ENCODE assay signal across 8 cellular contexts in genomic region chr12:122980192-122981035, GRCh38. TPM values are rescaled to one million over a fixed set of nuclear protein-coding genes. Genes with fewer than 3 reads are reported as not detected.
A peak's percentile ranks its signal among the peaks of the same experiment; 100 is the strongest.
DNase-seq lines count a peak whose midpoint lies in the region; ATAC-seq and TF ChIP-seq lines count a peak whose summit lies in the region.

Gene ARL6IP4 (plus strand): TSS chr12:122980681. CDS start chr12:122981140, 459 bp downstream.

- dilution Hi-C loops in mammary epithelial cell (cut with HindIII; ENCODE audit: low sequenced_read_pairs): no loop called here

- 0% methylated on average over 6 of the region's 96 CpGs for WGBS in mammary epithelial cell (ENCODE audit: low coverage, missing lambda C conversion rate)
- WGBS in spleen, 5 donors: 0 to 1% (median 0%) methylated on average over 39 to 96 of the region's 96 CpGs

- H3K9ac ChIP-seq in mammary epithelial cell (ENCODE audit: insufficient read depth, low read length): peak within 1 kb of the TSS; percentile 70

- TF ChIP-seq POLR2A in NB4 (IDR thresholded peaks at IDR 0.05; ENCODE audit: extremely low read depth, insufficient read length) (peak; percentile 83), spleen (IDR thresholded peaks at IDR 0.05) (peak in 1 of 3 donors; percentile 64)

- H3K4me1 Mint-ChIP-seq in GM23338: peaks cover 21% of the 10 kb centered on the region

- peak within 1 kb of the TSS; percentile 96 for H3K4me2 ChIP-seq in GM23338
- peak within 1 kb of the TSS; percentile 93 for H3K4me2 ChIP-seq in mammary epithelial cell (ENCODE audit: insufficient read depth, low read depth, low read length)

- H3K9me3 ChIP-seq in mammary epithelial cell (replicated peaks; ENCODE audit: insufficient read depth, low read length) (no peaks in the 10 kb centered on the region), spleen (no peaks in the 10 kb centered on the region)

- H3K27ac ChIP-seq in GM23338 (ENCODE audit: low read depth) (no peak within 1 kb of the TSS), VCaP (peak within 1 kb of the TSS; percentile 88), mammary epithelial cell (ENCODE audit: insufficient read depth, low read depth, low read length) (peak within 1 kb of the TSS; percentile 34), spleen (peak within 1 kb of the TSS; percentile 89 to 95 (median 93))

- CTCF ChIA-PET in mammary epithelial cell (lab: Charles Lee; ENCODE audit: low non-redundant PET): no interaction called here

- H2AFZ ChIP-seq in GM23338 (peak within 1 kb of the TSS; percentile 83), mammary epithelial cell (ENCODE audit: low read depth, low read length) (peak within 1 kb of the TSS; percentile 83)

- no peak for TF ChIP-seq CTCF in GM06990 (IDR thresholded peaks at IDR 0.05; ENCODE audit: insufficient read depth, low read length, poor library complexity, severe bottlenecking)
- TF ChIP-seq CTCF in GM23338 (conservative IDR thresholded peaks at IDR 0.05; ENCODE audit: low read depth in 2 of 2): no peak
- TF ChIP-seq CTCF in NB4 (IDR thresholded peaks at IDR 0.05; ENCODE audit: low read depth, low read length): no peak
- TF ChIP-seq CTCF in VCaP (conservative IDR thresholded peaks at IDR 0.05): no peak
- no peak for TF ChIP-seq CTCF in mammary epithelial cell (conservative IDR thresholded peaks at IDR 0.05 in 1 of 2, IDR thresholded peaks at IDR 0.05 in 1 of 2; ENCODE audit: extremely low read depth in 1 of 2, insufficient read depth in 1 of 2, low read depth in 1 of 2, low read length in 2 of 2)
- peak in 4 of 11 experiments; percentile 12 to 29 (median 14) for TF ChIP-seq CTCF in spleen (IDR thresholded peaks at IDR 0.05 in 8 of 11, conservative IDR thresholded peaks at IDR 0.05 in 3 of 11)

- no peaks in the 10 kb centered on the region for H3K9me3 Mint-ChIP-seq in GM23338

- no peaks in the 10 kb centered on the region for H3F3A ChIP-seq in GM23338 (replicated peaks; ENCODE audit: low read depth)

- H3K4me1 ChIP-seq in GM23338 (ENCODE audit: insufficient read depth) (peaks cover 22% of the 10 kb centered on the region; the same call in 1 of the 2 replicates), mammary epithelial cell (ENCODE audit: insufficient read depth, low read length) (peaks cover 48% of the 10 kb centered on the region), spleen (peaks cover 58 to 95% (median 90%) of the 10 kb centered on the region in 6 donors)

- H3K36me3 ChIP-seq in GM06990 (ENCODE audit: control insufficient read depth, insufficient read depth, low read length): peaks cover 15% of the 10 kb centered on the region
- no peaks in the 10 kb centered on the region; the same call in 1 of the 2 replicates for H3K36me3 ChIP-seq in GM23338 (ENCODE audit: insufficient read depth)
- H3K36me3 ChIP-seq in mammary epithelial cell (ENCODE audit: insufficient read depth, low read length): no peaks in the 10 kb centered on the region
- H3K36me3 ChIP-seq in spleen: peaks cover 0 to 54% (median 16%) of the 10 kb centered on the region in 6 donors

- H3K79me2 ChIP-seq in GM23338 (replicated peaks; ENCODE audit: insufficient read depth) (peaks cover 21% of the 10 kb centered on the region; the same call in 1 of the 2 replicates), mammary epithelial cell (ENCODE audit: insufficient read depth, low read length) (peaks cover 61% of the 10 kb centered on the region)

- peak within 1 kb of the TSS; percentile 11; the same call in 1 of the 2 replicates for H3K27ac Mint-ChIP-seq in GM23338

- in situ Hi-C loops in mammary epithelial cell (cut with MboI; ENCODE audit: low sequenced_read_pairs in 2 of 2): no loop called here

- peaks cover 21% of the 10 kb centered on the region for H3K27me3 Mint-ChIP-seq in GM23338 (ENCODE audit: insufficient read depth, low read depth, poor library complexity)

- H4K20me1 ChIP-seq in GM23338 (replicated peaks; ENCODE audit: insufficient read depth) (no peaks in the 10 kb centered on the region; the same call in 1 of the 2 replicates), mammary epithelial cell (ENCODE audit: insufficient read depth, low read length) (no peaks in the 10 kb centered on the region)

- ATAC-seq in GM23338 (peak; percentile 66), HG02571 (IDR thresholded peaks at IDR 0.05; ENCODE audit: unreplicated experiment) (no peak)

- no TSS peak for BruUV-seq in mammary epithelial cell (replicated peaks; lab: Mats Ljungman, UMichigan)

- no peaks in the 10 kb centered on the region; the same call in 2 of the 3 replicates for H3K36me3 Mint-ChIP-seq in GM23338 (ENCODE audit: low read depth)

- H3K4me3 ChIP-seq in GM06990 (replicated peaks; ENCODE audit: low read depth, low read length): peak within 1 kb of the TSS; percentile 79
- H3K4me3 ChIP-seq in GM23338: peak within 1 kb of the TSS; percentile 92
- peak within 1 kb of the TSS; percentile 87 for H3K4me3 ChIP-seq in NB4 (ENCODE audit: low read depth, low read length)
- H3K4me3 ChIP-seq in mammary epithelial cell (replicated peaks in 1 of 3; ENCODE audit: insufficient read depth in 1 of 3, low read depth in 2 of 3, low read length in 3 of 3): peak within 1 kb of the TSS; percentile 79 to 93 (median 90)
- peak within 1 kb of the TSS; percentile 83 to 99 (median 96) for H3K4me3 ChIP-seq in spleen

- no peaks in the 10 kb centered on the region for H3K9me2 ChIP-seq in GM23338 (ENCODE audit: insufficient read depth)

- peak within 1 kb of the TSS; percentile 82 for H3K4me3 Mint-ChIP-seq in GM23338

- H3K27me3 ChIP-seq in GM06990 (replicated peaks; ENCODE audit: control insufficient read depth, insufficient read depth, low read length): no peaks in the 10 kb centered on the region
- no peaks in the 10 kb centered on the region for H3K27me3 ChIP-seq in GM23338 (ENCODE audit: insufficient read depth)
- no peaks in the 10 kb centered on the region for H3K27me3 ChIP-seq in mammary epithelial cell (ENCODE audit: insufficient read depth, low read length)
- H3K27me3 ChIP-seq in spleen (replicated peaks in 1 of 7): no peaks in the 10 kb centered on the region

- intact Hi-C loops in mammary epithelial cell (cut with micrococcal nuclease): no loop called here
- intact Hi-C loops in spleen (cut with DNase I; ENCODE audit: low total_unique reads): loop anchor here (5.0 to 10.0 kb wide), 2 partner anchors 164 to 252 kb away; partner anchors contain the start of genes MPHOSPH9 and MTRFR

- DNase-seq in GM06990 (ENCODE audit: extremely low read depth, insufficient read length) (peak; percentile 82), GM23338 (ENCODE audit: low spot score) (peak; percentile 79), NB4 (ENCODE audit: low read depth) (peak; percentile 90), mammary epithelial cell (peak; percentile 68), iPS-NIHi7 (ENCODE audit: extremely low spot score) (peak; percentile 80), spleen (peak; percentile 95)

TF ChIP-seq in GM23338, 12 proteins besides CTCF, POLR2A, EP300 and RAD21 (continues in another document):
- peak; percentile 48 for TF ChIP-seq POLR2AphosphoS5 (IDR thresholded peaks at IDR 0.05; ENCODE audit: low read depth)
- TF ChIP-seq STAT1 (IDR thresholded peaks at IDR 0.05; ENCODE audit: unreplicated experiment): no peak
- TF ChIP-seq EZH2phosphoT487 (IDR thresholded peaks at IDR 0.05; ENCODE audit: unreplicated experiment): no peak
- TF ChIP-seq ZNF114 (CRISPR knock-in tag; IDR thresholded peaks at IDR 0.05): no peak
- no peak for TF ChIP-seq JUNB (IDR thresholded peaks at IDR 0.05; ENCODE audit: unreplicated experiment)

RNA-seq across cellular contexts. Expression of gene ARL6IP4, which starts in this region (rescaled TPM):
- total RNA-seq in GM23338 (2014; rRNA removed; shearing (Covaris generic)): 68.7 and 85.5 TPM in 2 replicates
- polyA plus RNA-seq in GM23338 (2016; fragmentation: Nextera tagmentation; extraction: Ambion mirVana): 169 and 176 TPM in 2 replicates
- total RNA-seq in mammary epithelial cell: 100 to 1,000 TPM in 1 of 2 donors, 10 to 100 TPM in 1; 70.2 to 166 TPM
- polyA plus RNA-seq in mammary epithelial cell: 183 TPM
- polyA minus RNA-seq in mammary epithelial cell: 171 TPM
- total RNA-seq in spleen: 100 to 1,000 TPM; 150 to 202 (median 181) TPM
- polyA plus RNA-seq in spleen: 100 to 1,000 TPM; 308 to 419 (median 377) TPM
